1 cellular context compared by ENCODE assay signal in the genomic region with DNA sequence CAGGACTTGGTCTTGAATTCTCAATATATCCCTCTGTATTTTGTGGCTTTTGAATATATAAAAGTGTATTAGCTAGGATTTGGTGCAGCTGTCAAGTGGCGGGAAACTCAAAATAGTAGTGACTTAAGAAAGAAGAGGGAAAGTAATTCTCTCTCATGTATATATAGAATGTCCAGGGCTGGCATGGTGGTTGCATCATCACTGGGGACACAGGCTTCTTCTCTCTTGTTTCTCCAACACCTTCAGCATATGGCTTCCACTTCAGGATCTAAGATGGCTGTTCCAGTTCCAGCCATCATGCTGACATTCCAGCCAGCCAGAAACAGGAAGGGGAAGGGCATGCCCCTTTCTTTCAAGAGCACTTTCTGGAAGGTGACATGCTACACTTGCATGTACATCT.
TF ChIP-seq lines count a peak whose summit lies in the region.

No MANE protein-coding gene starts in this region.

TF ChIP-seq in HCT116, 20 proteins besides CTCF, POLR2A, EP300 and RAD21 (continued from another document):
- TF ChIP-seq, protein P1, sequence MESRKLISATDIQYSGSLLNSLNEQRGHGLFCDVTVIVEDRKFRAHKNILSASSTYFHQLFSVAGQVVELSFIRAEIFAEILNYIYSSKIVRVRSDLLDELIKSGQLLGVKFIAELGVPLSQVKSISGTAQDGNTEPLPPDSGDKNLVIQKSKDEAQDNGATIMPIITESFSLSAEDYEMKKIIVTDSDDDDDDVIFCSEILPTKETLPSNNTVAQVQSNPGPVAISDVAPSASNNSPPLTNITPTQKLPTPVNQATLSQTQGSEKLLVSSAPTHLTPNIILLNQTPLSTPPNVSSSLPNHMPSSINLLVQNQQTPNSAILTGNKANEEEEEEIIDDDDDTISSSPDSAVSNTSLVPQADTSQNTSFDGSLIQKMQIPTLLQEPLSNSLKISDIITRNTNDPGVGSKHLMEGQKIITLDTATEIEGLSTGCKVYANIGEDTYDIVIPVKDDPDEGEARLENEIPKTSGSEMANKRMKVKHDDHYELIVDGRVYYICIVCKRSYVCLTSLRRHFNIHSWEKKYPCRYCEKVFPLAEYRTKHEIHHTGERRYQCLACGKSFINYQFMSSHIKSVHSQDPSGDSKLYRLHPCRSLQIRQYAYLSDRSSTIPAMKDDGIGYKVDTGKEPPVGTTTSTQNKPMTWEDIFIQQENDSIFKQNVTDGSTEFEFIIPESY (IDR thresholded peaks at IDR 0.05; ENCODE audit: extremely low read depth, insufficient replicate concordance, low read length) = no peak
- TF ChIP-seq FOSL1 (IDR thresholded peaks at IDR 0.05; ENCODE audit: low read depth) = no peak
TF ChIP-seq in HCT116: peak in this region for 1.
